1 cellular context compared by ENCODE assay signal in the genomic region with DNA sequence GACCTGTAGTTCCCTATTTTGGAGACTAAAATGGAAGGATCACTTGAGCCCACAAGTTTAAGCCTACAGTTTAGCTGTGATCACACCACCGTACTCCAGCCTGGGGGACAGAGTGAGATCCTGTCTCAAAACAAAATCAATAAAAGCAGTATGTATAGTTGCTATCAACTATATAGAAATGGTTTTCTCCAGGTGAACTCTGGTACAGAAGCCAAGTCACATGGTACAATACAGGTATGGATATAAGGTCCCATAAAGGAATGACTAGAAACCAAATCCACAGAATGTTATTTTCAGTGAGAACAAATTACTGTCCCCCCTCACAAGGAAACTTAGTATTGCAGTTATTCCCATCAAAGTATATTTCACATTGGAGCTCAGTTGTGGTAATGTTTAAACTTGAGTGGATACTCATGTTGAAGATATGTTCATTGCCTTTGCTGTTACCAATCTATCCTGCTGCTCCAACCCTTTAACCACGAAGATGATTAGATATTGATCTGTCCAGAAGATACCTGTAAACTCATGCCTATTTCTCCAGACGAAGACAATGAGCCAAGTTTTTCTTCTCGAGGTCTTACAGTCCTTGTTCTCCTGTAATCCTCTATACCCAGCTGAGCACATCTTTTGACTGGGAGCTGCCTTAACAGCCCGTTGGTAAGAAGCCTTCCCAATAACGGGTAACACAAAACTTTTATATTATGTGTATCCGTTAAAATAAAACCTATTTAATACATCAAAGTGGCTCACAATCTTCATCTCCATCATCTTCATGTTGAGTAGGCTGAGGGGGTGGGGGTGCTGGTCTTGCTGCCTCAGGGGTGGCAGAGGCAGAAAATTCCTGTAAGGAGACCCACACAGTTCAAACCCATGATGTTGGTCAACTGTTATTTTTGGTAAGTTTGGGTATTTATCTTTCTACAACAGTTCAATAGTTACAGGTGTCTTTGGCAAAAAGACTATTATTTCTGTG.
TF ChIP-seq lines count a peak whose summit lies in the region.

No MANE protein-coding gene starts in this region.

TF ChIP-seq in K562, 482 proteins besides CTCF, POLR2A, EP300 and RAD21 (continued from another document):
- TF ChIP-seq, protein P1, sequence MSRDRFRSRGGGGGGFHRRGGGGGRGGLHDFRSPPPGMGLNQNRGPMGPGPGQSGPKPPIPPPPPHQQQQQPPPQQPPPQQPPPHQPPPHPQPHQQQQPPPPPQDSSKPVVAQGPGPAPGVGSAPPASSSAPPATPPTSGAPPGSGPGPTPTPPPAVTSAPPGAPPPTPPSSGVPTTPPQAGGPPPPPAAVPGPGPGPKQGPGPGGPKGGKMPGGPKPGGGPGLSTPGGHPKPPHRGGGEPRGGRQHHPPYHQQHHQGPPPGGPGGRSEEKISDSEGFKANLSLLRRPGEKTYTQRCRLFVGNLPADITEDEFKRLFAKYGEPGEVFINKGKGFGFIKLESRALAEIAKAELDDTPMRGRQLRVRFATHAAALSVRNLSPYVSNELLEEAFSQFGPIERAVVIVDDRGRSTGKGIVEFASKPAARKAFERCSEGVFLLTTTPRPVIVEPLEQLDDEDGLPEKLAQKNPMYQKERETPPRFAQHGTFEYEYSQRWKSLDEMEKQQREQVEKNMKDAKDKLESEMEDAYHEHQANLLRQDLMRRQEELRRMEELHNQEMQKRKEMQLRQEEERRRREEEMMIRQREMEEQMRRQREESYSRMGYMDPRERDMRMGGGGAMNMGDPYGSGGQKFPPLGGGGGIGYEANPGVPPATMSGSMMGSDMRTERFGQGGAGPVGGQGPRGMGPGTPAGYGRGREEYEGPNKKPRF (IDR thresholded peaks at IDR 0.05; ENCODE audit: low read depth, low read length) = no peak
- TF ChIP-seq, protein P2, sequence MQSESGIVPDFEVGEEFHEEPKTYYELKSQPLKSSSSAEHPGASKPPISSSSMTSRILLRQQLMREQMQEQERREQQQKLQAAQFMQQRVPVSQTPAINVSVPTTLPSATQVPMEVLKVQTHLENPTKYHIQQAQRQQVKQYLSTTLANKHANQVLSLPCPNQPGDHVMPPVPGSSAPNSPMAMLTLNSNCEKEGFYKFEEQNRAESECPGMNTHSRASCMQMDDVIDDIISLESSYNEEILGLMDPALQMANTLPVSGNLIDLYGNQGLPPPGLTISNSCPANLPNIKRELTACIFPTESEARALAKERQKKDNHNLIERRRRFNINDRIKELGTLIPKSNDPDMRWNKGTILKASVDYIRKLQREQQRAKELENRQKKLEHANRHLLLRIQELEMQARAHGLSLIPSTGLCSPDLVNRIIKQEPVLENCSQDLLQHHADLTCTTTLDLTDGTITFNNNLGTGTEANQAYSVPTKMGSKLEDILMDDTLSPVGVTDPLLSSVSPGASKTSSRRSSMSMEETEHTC (IDR thresholded peaks at IDR 0.05) = no peak
- no peak for TF ChIP-seq BMI1 (IDR thresholded peaks at IDR 0.05; ENCODE audit: low read length)
- peak; percentile 18; the same call in 1 of the 2 replicates for TF ChIP-seq LCOR (CRISPR knock-in tag; IDR thresholded peaks at IDR 0.05)
- 0 out of 2 replicates have a peak, but pooled peaks have one; percentile 16 for TF ChIP-seq MYNN (IDR thresholded peaks at IDR 0.05)
- TF ChIP-seq MYNN (CRISPR knock-in tag; IDR thresholded peaks at IDR 0.05) = no peak
- TF ChIP-seq SP1 (CRISPR knock-in tag; IDR thresholded peaks at IDR 0.05) = 0 out of 2 replicates have a peak, but pooled peaks have one; percentile 2
- no peak for TF ChIP-seq CHD4 (IDR thresholded peaks at IDR 0.05; ENCODE audit: insufficient read depth, insufficient replicate concordance, low read depth, low read length, poor library complexity, severe bottlenecking)
- TF ChIP-seq, protein P3, sequence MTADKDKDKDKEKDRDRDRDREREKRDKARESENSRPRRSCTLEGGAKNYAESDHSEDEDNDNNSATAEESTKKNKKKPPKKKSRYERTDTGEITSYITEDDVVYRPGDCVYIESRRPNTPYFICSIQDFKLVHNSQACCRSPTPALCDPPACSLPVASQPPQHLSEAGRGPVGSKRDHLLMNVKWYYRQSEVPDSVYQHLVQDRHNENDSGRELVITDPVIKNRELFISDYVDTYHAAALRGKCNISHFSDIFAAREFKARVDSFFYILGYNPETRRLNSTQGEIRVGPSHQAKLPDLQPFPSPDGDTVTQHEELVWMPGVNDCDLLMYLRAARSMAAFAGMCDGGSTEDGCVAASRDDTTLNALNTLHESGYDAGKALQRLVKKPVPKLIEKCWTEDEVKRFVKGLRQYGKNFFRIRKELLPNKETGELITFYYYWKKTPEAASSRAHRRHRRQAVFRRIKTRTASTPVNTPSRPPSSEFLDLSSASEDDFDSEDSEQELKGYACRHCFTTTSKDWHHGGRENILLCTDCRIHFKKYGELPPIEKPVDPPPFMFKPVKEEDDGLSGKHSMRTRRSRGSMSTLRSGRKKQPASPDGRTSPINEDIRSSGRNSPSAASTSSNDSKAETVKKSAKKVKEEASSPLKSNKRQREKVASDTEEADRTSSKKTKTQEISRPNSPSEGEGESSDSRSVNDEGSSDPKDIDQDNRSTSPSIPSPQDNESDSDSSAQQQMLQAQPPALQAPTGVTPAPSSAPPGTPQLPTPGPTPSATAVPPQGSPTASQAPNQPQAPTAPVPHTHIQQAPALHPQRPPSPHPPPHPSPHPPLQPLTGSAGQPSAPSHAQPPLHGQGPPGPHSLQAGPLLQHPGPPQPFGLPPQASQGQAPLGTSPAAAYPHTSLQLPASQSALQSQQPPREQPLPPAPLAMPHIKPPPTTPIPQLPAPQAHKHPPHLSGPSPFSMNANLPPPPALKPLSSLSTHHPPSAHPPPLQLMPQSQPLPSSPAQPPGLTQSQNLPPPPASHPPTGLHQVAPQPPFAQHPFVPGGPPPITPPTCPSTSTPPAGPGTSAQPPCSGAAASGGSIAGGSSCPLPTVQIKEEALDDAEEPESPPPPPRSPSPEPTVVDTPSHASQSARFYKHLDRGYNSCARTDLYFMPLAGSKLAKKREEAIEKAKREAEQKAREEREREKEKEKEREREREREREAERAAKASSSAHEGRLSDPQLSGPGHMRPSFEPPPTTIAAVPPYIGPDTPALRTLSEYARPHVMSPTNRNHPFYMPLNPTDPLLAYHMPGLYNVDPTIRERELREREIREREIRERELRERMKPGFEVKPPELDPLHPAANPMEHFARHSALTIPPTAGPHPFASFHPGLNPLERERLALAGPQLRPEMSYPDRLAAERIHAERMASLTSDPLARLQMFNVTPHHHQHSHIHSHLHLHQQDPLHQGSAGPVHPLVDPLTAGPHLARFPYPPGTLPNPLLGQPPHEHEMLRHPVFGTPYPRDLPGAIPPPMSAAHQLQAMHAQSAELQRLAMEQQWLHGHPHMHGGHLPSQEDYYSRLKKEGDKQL (CRISPR knock-in tag; IDR thresholded peaks at IDR 0.05; ENCODE audit: borderline replicate concordance) = no peak
- peak; percentile 45; the same call in 1 of the 2 replicates for TF ChIP-seq THRAP3 (IDR thresholded peaks at IDR 0.05; ENCODE audit: borderline replicate concordance)
- TF ChIP-seq NCOR1 (IDR thresholded peaks at IDR 0.05) = peak; percentile 30; the same call in 1 of the 2 replicates
- TF ChIP-seq SIRT6 (IDR thresholded peaks at IDR 0.05; ENCODE audit: low read depth, low read length) = peak; percentile 9
- TF ChIP-seq NFIC (IDR thresholded peaks at IDR 0.05) = no peak
- no peak for TF ChIP-seq KDM1A (IDR thresholded peaks at IDR 0.05)
- TF ChIP-seq, protein P4, sequence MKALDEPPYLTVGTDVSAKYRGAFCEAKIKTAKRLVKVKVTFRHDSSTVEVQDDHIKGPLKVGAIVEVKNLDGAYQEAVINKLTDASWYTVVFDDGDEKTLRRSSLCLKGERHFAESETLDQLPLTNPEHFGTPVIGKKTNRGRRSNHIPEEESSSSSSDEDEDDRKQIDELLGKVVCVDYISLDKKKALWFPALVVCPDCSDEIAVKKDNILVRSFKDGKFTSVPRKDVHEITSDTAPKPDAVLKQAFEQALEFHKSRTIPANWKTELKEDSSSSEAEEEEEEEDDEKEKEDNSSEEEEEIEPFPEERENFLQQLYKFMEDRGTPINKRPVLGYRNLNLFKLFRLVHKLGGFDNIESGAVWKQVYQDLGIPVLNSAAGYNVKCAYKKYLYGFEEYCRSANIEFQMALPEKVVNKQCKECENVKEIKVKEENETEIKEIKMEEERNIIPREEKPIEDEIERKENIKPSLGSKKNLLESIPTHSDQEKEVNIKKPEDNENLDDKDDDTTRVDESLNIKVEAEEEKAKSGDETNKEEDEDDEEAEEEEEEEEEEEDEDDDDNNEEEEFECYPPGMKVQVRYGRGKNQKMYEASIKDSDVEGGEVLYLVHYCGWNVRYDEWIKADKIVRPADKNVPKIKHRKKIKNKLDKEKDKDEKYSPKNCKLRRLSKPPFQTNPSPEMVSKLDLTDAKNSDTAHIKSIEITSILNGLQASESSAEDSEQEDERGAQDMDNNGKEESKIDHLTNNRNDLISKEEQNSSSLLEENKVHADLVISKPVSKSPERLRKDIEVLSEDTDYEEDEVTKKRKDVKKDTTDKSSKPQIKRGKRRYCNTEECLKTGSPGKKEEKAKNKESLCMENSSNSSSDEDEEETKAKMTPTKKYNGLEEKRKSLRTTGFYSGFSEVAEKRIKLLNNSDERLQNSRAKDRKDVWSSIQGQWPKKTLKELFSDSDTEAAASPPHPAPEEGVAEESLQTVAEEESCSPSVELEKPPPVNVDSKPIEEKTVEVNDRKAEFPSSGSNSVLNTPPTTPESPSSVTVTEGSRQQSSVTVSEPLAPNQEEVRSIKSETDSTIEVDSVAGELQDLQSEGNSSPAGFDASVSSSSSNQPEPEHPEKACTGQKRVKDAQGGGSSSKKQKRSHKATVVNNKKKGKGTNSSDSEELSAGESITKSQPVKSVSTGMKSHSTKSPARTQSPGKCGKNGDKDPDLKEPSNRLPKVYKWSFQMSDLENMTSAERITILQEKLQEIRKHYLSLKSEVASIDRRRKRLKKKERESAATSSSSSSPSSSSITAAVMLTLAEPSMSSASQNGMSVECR (CRISPR knock-in tag; IDR thresholded peaks at IDR 0.05) = no peak
- TF ChIP-seq, protein P5, sequence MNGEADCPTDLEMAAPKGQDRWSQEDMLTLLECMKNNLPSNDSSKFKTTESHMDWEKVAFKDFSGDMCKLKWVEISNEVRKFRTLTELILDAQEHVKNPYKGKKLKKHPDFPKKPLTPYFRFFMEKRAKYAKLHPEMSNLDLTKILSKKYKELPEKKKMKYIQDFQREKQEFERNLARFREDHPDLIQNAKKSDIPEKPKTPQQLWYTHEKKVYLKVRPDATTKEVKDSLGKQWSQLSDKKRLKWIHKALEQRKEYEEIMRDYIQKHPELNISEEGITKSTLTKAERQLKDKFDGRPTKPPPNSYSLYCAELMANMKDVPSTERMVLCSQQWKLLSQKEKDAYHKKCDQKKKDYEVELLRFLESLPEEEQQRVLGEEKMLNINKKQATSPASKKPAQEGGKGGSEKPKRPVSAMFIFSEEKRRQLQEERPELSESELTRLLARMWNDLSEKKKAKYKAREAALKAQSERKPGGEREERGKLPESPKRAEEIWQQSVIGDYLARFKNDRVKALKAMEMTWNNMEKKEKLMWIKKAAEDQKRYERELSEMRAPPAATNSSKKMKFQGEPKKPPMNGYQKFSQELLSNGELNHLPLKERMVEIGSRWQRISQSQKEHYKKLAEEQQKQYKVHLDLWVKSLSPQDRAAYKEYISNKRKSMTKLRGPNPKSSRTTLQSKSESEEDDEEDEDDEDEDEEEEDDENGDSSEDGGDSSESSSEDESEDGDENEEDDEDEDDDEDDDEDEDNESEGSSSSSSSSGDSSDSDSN (IDR thresholded peaks at IDR 0.05; ENCODE audit: borderline replicate concordance in 1 of 2, low read depth in 2 of 2, low read length in 2 of 2) = no peak
- TF ChIP-seq ATF7 (IDR thresholded peaks at IDR 0.05) = no peak
- TF ChIP-seq FOXK2 (conservative IDR thresholded peaks at IDR 0.05 in 1 of 2, IDR thresholded peaks at IDR 0.05 in 1 of 2; ENCODE audit: low read depth in 2 of 2) = no peak
- TF ChIP-seq GATA2 (CRISPR knock-in tag; IDR thresholded peaks at IDR 0.05) = peak; percentile 42; the same call in 1 of the 2 replicates
- no peak for TF ChIP-seq ZNF311 (CRISPR knock-in tag; IDR thresholded peaks at IDR 0.05)
